Comparison of ENCODE assay signal across 20 cellular contexts in the genomic region with DNA sequence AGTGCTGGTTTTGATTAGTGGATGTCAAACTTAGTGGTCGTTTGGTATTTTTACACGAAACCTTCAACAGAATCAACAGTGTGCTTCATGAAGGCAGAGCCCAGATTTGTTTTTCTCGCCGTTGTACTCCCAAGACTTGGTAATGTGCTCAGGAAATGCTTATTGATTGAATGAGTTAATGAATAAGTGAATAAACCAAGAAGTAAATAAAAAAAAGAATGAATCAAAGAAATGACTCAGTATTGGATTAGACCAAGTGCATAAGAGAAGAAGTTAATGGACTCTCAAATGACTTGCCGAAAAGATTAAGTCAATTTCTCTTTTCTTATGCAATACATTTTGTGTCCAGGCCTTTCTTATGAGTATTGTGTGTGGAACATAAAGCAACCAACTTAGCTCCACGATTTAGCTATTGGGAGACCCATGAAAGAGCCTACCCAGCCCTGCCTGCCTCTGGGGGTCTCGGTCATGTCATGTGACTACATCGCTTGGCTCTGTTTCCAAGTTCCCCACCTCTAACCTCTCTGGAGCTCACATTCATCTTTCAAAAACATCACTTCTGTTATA. TPM values are rescaled to one million over a fixed set of nuclear protein-coding genes. Genes with fewer than 3 reads are reported as not detected.
DNase-seq lines count a peak whose midpoint lies in the region; ATAC-seq, FAIRE-seq and TF ChIP-seq lines count a peak whose summit lies in the region.
"Had no signal": no experiment of that assay in that cellular context is flagged by ENCODE, and none has a peak within 500 bp of the region (broad histone marks: within the 10 kb centered on the region; RNA-seq: fewer than 3 reads in every experiment).

No MANE protein-coding gene starts in this region.

- WGBS in A549 (ENCODE audit: missing lambda C conversion rate) = 37% methylated on average over 8 of the region's 8 CpGs

- CTCF ChIA-PET in A549 (lab: Yijun Ruan, JAX) = interaction anchor here (1.2 to 1.6 kb wide), 2 partner anchors 9 to 17 kb away, joined by 3 to 4 read pairs; no protein-coding TSS in a partner anchor
- CTCF ChIA-PET in Calu3 (lab: Charles Lee) = interaction anchor here (1.2 kb wide), 1 partner anchor 13 kb away, joined by 3 read pairs; no protein-coding TSS in a partner anchor

- no peak for TF ChIP-seq RAD21 in A549 (conservative IDR thresholded peaks at IDR 0.05 in 1 of 2, IDR thresholded peaks at IDR 0.05 in 1 of 2)

- DNase-seq in A549 (ENCODE audit: low read depth in 1 of 2, low spot score in 1 of 2) (no peak), Calu3 (no peak), RCC 7860 (ENCODE audit: low spot score) (peak; percentile 8), kidney tubule cell (ENCODE audit: low spot score) (peak; percentile 54)
- no peak for DNase-seq in activated CD8-positive, alpha-beta memory T cell treated with anti-CD3 and anti-CD28 coated beads, Interleukin-2, amount 50 U/mL, for 4 hours
- DNase-seq: ACHN; BE2C; C1 segment of cervical spinal cord; Caco-2; CD4-positive, CD25-positive, alpha-beta regulatory T cell; DMS53; DND-41; EL; H9 had no signal

- BruUV-seq in Calu3 (replicated peaks; lab: Mats Ljungman, UMichigan) = no TSS peak

- H3K4me3 ChIP-seq in A549 = no peak overlapping the region
- H3K4me3 ChIP-seq: GM12878 had no signal

- no peaks in the 10 kb centered on the region for H3K36me3 Mint-ChIP-seq in Calu3 (ENCODE audit: insufficient read depth, unreplicated experiment)
- no peaks in the 10 kb centered on the region for H3K36me3 Mint-ChIP-seq in activated T-helper 17 cell treated with anti-CD3 and anti-CD28 coated beads, Interleukin-2, amount 50 U/mL, for 72 hours (ENCODE audit: low read depth)

- peaks cover 13% of the 10 kb centered on the region for H3K9me3 Mint-ChIP-seq in Calu3 (ENCODE audit: low read depth, unreplicated experiment)
- H3K9me3 Mint-ChIP-seq in activated T-helper 17 cell treated with anti-CD3 and anti-CD28 coated beads, Interleukin-2, amount 50 U/mL, for 72 hours = no peaks in the 10 kb centered on the region
- H3K9me3 Mint-ChIP-seq: H9 had no signal

- peaks cover 20% of the 10 kb centered on the region for H3K27me3 Mint-ChIP-seq in Calu3 (ENCODE audit: unreplicated experiment)
- no peaks in the 10 kb centered on the region for H3K27me3 Mint-ChIP-seq in activated T-helper 17 cell treated with anti-CD3 and anti-CD28 coated beads, Interleukin-2, amount 50 U/mL, for 72 hours
- H3K27me3 Mint-ChIP-seq: CD4-positive, CD25-positive, alpha-beta regulatory T cell had no signal

- peak overlapping the region; percentile 38; the same call in 1 of the 3 replicates for H3K4me2 ChIP-seq in A549
- H3K4me2 ChIP-seq: KMS-11 had no signal

- peak overlapping the region; percentile 8 for H3K4me3 Mint-ChIP-seq in Calu3 (ENCODE audit: low read depth, unreplicated experiment)
- H3K4me3 Mint-ChIP-seq in activated T-helper 17 cell treated with anti-CD3 and anti-CD28 coated beads, Interleukin-2, amount 50 U/mL, for 72 hours = no peak overlapping the region
- H3K4me3 Mint-ChIP-seq: CD4-positive, CD25-positive, alpha-beta regulatory T cell; H9 had no signal

- peaks cover 22% of the 10 kb centered on the region for H3K4me1 Mint-ChIP-seq in Calu3 (ENCODE audit: low read depth, unreplicated experiment)
- H3K4me1 Mint-ChIP-seq in activated T-helper 17 cell treated with anti-CD3 and anti-CD28 coated beads, Interleukin-2, amount 50 U/mL, for 72 hours = peaks cover 7% of the 10 kb centered on the region

- FAIRE-seq in A549 (lab: Jason Lieb, UNC) (no peak), RCC 7860 (lab: Jason Lieb, UNC) (no peak)
- FAIRE-seq: GM12878, H1 had no signal

- TF ChIP-seq EP300 in A549 (IDR thresholded peaks at IDR 0.05) = no peak

- TF ChIP-seq CTCF in A549 (IDR thresholded peaks at IDR 0.05) (no peak), Calu3 (IDR thresholded peaks at IDR 0.05; ENCODE audit: unreplicated experiment) (no peak)

- no peak for TF ChIP-seq POLR2A in A549 (IDR thresholded peaks at IDR 0.05; ENCODE audit: low read length)

- no peaks in the 10 kb centered on the region for H3K9me3 ChIP-seq in A549
- H3K9me3 ChIP-seq: BE2C, Caco-2 had no signal

- H3K4me1 ChIP-seq in A549 = peaks cover 10% of the 10 kb centered on the region; the same call in 2 of the 3 replicates
- H3K4me1 ChIP-seq: BE2C had no signal

- intact Hi-C loops in Calu3 (cut with micrococcal nuclease; ENCODE audit: unreplicated experiment) = no loop called here

- H3K27ac ChIP-seq in A549 = no peak overlapping the region
- H3K27ac ChIP-seq: KMS-11 had no signal

- ATAC-seq in A549 (no peak; a peak in 1 of 6 replicates), HG02884 (IDR thresholded peaks at IDR 0.05; ENCODE audit: unreplicated experiment) (no peak), GM19395 (IDR thresholded peaks at IDR 0.05; ENCODE audit: unreplicated experiment) (no peak)
- no peak for ATAC-seq in activated T-helper 17 cell treated with anti-CD3 and anti-CD28 coated beads, Interleukin-2, amount 50 U/mL, for 72 hours (replicated peaks)
- ATAC-seq: GM12878 had no signal

- POLR2A ChIA-PET in A549 (lab: Yijun Ruan, JAX) = no interaction called here

- peak overlapping the region; percentile 45 for H3K27ac Mint-ChIP-seq in Calu3 (ENCODE audit: unreplicated experiment)
- H3K27ac Mint-ChIP-seq in activated T-helper 17 cell treated with anti-CD3 and anti-CD28 coated beads, Interleukin-2, amount 50 U/mL, for 72 hours = no peak overlapping the region
- H3K27ac Mint-ChIP-seq: H9 had no signal

TF ChIP-seq in A549, 52 proteins besides CTCF, POLR2A, EP300 and RAD21:
- TF ChIP-seq MYC (IDR thresholded peaks at IDR 0.05; ENCODE audit: borderline replicate concordance, low read length) = no peak
- TF ChIP-seq MAZ (IDR thresholded peaks at IDR 0.05; ENCODE audit: borderline replicate concordance, low read depth, low read length) = no peak
- TF ChIP-seq, protein P1, sequence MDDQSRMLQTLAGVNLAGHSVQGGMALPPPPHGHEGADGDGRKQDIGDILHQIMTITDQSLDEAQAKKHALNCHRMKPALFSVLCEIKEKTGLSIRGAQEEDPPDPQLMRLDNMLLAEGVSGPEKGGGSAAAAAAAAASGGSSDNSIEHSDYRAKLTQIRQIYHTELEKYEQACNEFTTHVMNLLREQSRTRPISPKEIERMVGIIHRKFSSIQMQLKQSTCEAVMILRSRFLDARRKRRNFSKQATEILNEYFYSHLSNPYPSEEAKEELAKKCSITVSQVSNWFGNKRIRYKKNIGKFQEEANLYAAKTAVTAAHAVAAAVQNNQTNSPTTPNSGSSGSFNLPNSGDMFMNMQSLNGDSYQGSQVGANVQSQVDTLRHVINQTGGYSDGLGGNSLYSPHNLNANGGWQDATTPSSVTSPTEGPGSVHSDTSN (IDR thresholded peaks at IDR 0.05) = no peak
- no peak for TF ChIP-seq CBX2 (IDR thresholded peaks at IDR 0.05; ENCODE audit: borderline replicate concordance, low read depth)
- TF ChIP-seq GATA3 (IDR thresholded peaks at IDR 0.05; ENCODE audit: borderline replicate concordance) = no peak
- TF ChIP-seq EHF (CRISPR knock-in tag; IDR thresholded peaks at IDR 0.05) = no peak

RNA-seq across cellular contexts. Expression of gene FUCA2, which starts 10.6 kb away (rescaled TPM):
- polyA plus RNA-seq in A549 (2011; rRNA removed) = 54.3 and 55.5 TPM in 2 replicates
- polyA plus RNA-seq in A549 (2012; cell fraction: cytosol; rRNA removed) = 17.3 and 19.7 TPM in 2 replicates
- 14.2 and 30.1 TPM in 2 replicates for polyA plus RNA-seq in A549 (2012; cell fraction: nucleus; rRNA removed)
- polyA plus RNA-seq in A549 (2017; fragmentation: RNase III; extraction: RNeasy Plus Mini Kit Qiagen cat#74134 plus additional on column Dnase treatment) = 46.3 to 46.9 TPM (median 46.8 TPM) in 3 replicates
- polyA minus RNA-seq in A549 (2011; rRNA and poly(A)+ RNA removed) = 15.8 and 17.8 TPM in 2 replicates
- total RNA-seq in Calu3 (2022) = 45.5 and 53.7 TPM in 2 replicates
- total RNA-seq in activated T-helper 17 cell treated with anti-CD3 and anti-CD28 coated beads, Interleukin-2, amount 50 U/mL, for 72 hours = 10 to 100 TPM; 19.3 to 32.7 TPM

Comparison
In these comparisons a context has a peak if more than half of its experiments do, and no peak if none do; other contexts are left out.
1. DNase-seq: peak in RCC 7860 (single experiment) and kidney tubule cell (single experiment); none in A549 (0 of 2), Calu3 (single experiment) and activated CD8-positive, alpha-beta memory T cell treated with anti-CD3 and anti-CD28 coated beads, Interleukin-2, amount 50 U/mL, for 4 hours (single experiment).